In the genomic region with DNA sequence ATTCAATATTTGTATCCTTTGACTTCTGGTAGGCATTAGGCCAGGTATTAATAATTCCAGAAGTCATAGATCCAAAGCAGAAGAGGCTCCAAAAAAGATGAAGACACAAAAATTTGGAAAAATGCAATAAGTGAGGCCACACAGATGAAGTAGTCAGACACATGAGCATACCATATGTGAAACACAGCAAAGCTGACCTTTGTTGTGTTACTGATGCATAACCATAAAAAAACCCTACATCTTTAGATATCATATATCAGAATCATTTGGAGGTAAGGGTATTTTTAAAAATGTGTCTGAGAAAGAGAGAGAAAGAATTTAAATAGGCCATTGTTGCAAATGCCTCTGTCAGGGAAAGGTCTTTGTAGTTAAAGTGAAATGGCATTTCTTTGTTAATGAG, we compare ENCODE assay signal across 36 cellular contexts.
"Had no signal": no experiment of that assay in that cellular context is flagged by ENCODE, and none has a peak within 500 bp of the region (broad histone marks: within the 10 kb centered on the region; RNA-seq: fewer than 3 reads in every experiment).

No MANE protein-coding gene starts in this region.

- H3K27me3 Mint-ChIP-seq: activated CD4-positive, alpha-beta memory T cell treated with anti-CD3 and anti-CD28 coated beads, Interleukin-2, amount 10 ng/mL, durations not matched to agents 7 days and 5 days; activated CD4-positive, alpha-beta T cell treated with anti-CD3 and anti-CD28 coated beads for 36 hours; activated CD4-positive, alpha-beta T cell treated with anti-CD3 and anti-CD28 coated beads, Interleukin-2, amount 10 ng/mL, durations not matched to agents 7 days and 5 days; activated CD8-positive, alpha-beta memory T cell treated with anti-CD3 and anti-CD28 coated beads, Interleukin-2, amount 10 ng/mL, durations not matched to agents 7 days and 5 days; activated naive CD8-positive, alpha-beta T cell treated with anti-CD3 and anti-CD28 coated beads for 36 hours; activated T-cell treated with anti-CD3 and anti-CD28 coated beads, Interleukin-2, amount 50 U/mL, for 24 hours had no signal

- FAIRE-seq: astrocyte, TTC549 had no signal

- DNase-seq: activated CD4-positive, alpha-beta memory T cell treated with anti-CD3 and anti-CD28 coated beads, Interleukin-2, amount 10 ng/mL, durations not matched to agents 7 days and 5 days; activated CD4-positive, alpha-beta T cell treated with anti-CD3 and anti-CD28 coated beads for 1 hour; activated CD4-positive, alpha-beta T cell treated with anti-CD3 and anti-CD28 coated beads for 36 hours; activated CD4-positive, alpha-beta T cell treated with anti-CD3 and anti-CD28 coated beads for 48 hours; activated CD4-positive, alpha-beta T cell treated with anti-CD3 and anti-CD28 coated beads, Interleukin-2, amount 10 ng/mL, durations not matched to agents 7 days and 5 days; activated CD4-positive, alpha-beta T cell treated with anti-CD3 and anti-CD28 coated beads, Interleukin-2, amount 50 U/mL, for 48 hours; activated CD4-positive, CD25-positive, alpha-beta regulatory T cell; activated CD8-positive, alpha-beta memory T cell treated with anti-CD3 and anti-CD28 coated beads for 24 hours; activated CD8-positive, alpha-beta memory T cell treated with anti-CD3 and anti-CD28 coated beads, Interleukin-2, amount 10 ng/mL, durations not matched to agents 7 days and 5 days; activated CD8-positive, alpha-beta memory T cell treated with anti-CD3 and anti-CD28 coated beads, Interleukin-2, amount 50 U/mL, for 48 hours; activated CD8-positive, alpha-beta T cell treated with anti-CD3 and anti-CD28 coated beads, Interleukin-2, amount 10 ng/mL, durations not matched to agents 7 days and 5 days; activated effector memory CD4-positive, alpha-beta T cell treated with Interleukin-2 at 50 U/mL for 16 hours; activated gamma-delta T cell treated with Interleukin-2 at 50 U/mL for 16 hours; activated naive CD4-positive, alpha-beta T cell; activated naive CD4-positive, alpha-beta T cell treated with anti-CD3 and anti-CD28 coated beads for 36 hours; activated naive CD4-positive, alpha-beta T cell treated with anti-CD3 and anti-CD28 coated beads, Interleukin-2, amount 50 U/mL, for 16 hours; activated naive CD8-positive, alpha-beta T cell treated with anti-CD3 and anti-CD28 coated beads for 36 hours; activated T-cell treated with anti-CD3 and anti-CD28 coated beads, Interleukin-2, amount 50 U/mL, for 24 hours; activated T-cell treated with anti-CD3 and anti-CD28 coated beads, Interleukin-2, amount 50 U/mL, for 48 hours; adrenal gland; amygdala; aorta; body of pancreas; brain microvascular endothelial cell; central memory CD4-positive, alpha-beta T cell; SW 1271; T-helper 1 cell; T-helper 2 cell; T-helper 9 cell had no signal

- ATAC-seq: activated CD4-positive, alpha-beta T cell treated with anti-CD3 and anti-CD28 coated beads for 36 hours; activated CD4-positive, CD25-positive, alpha-beta regulatory T cell treated with anti-CD3 and anti-CD28 coated beads, Interleukin-2, amount 50 U/mL, for 24 hours; activated CD8-positive, alpha-beta memory T cell treated with anti-CD3 and anti-CD28 coated beads, Interleukin-2, amount 10 ng/mL, durations not matched to agents 7 days and 5 days; activated CD8-positive, alpha-beta T cell treated with anti-CD3 and anti-CD28 coated beads, Interleukin-2, amount 10 ng/mL, durations not matched to agents 7 days and 5 days; activated naive CD4-positive, alpha-beta T cell treated with anti-CD3 and anti-CD28 coated beads, Interleukin-2, amount 50 U/mL, for 72 hours; body of pancreas had no signal

- H3K27ac Mint-ChIP-seq: activated CD4-positive, alpha-beta memory T cell treated with anti-CD3 and anti-CD28 coated beads, Interleukin-2, amount 10 ng/mL, durations not matched to agents 7 days and 5 days; activated CD4-positive, alpha-beta T cell treated with anti-CD3 and anti-CD28 coated beads for 36 hours; activated CD4-positive, alpha-beta T cell treated with anti-CD3 and anti-CD28 coated beads, Interleukin-2, amount 10 ng/mL, durations not matched to agents 7 days and 5 days; activated CD8-positive, alpha-beta memory T cell treated with anti-CD3 and anti-CD28 coated beads, Interleukin-2, amount 10 ng/mL, durations not matched to agents 7 days and 5 days; activated CD8-positive, alpha-beta T cell treated with anti-CD3 and anti-CD28 coated beads, Interleukin-2, amount 10 ng/mL, durations not matched to agents 7 days and 5 days; activated naive CD4-positive, alpha-beta T cell treated with anti-CD3 and anti-CD28 coated beads for 36 hours; activated naive CD4-positive, alpha-beta T cell treated with anti-CD3 and anti-CD28 coated beads, Interleukin-2, amount 50 U/mL, for 72 hours; activated naive CD8-positive, alpha-beta T cell treated with anti-CD3 and anti-CD28 coated beads for 36 hours; activated T-cell treated with anti-CD3 and anti-CD28 coated beads, Interleukin-2, amount 50 U/mL, for 24 hours; activated T-helper 2 cell treated with anti-CD3 and anti-CD28 coated beads, Interferon-gamma antibody, Interleukin-2, Interleukin-4, amounts not matched to agents 10 μg/mL and 5 μg/mL and 100 μg/mL, durations not matched to agents 14 hours and 24 hours and 36 hours; T-helper 1 cell treated with Interleukin-12 subunit alpha and Interleukin-12 subunit beta and Interleukin-4 antibody, amounts not matched to agents 30 μg/mL and 1 μg/mL, for 36 hours; T-helper 2 cell treated with Interferon-gamma antibody and Interleukin-4, amounts not matched to agents 5 μg/mL and 100 μg/mL, for 36 hours had no signal

- H3K36me3 Mint-ChIP-seq: activated CD8-positive, alpha-beta memory T cell treated with anti-CD3 and anti-CD28 coated beads, Interleukin-2, amount 10 ng/mL, durations not matched to agents 7 days and 5 days; activated naive CD4-positive, alpha-beta T cell treated with anti-CD3 and anti-CD28 coated beads, Interleukin-2, amount 50 U/mL, for 72 hours had no signal

- H3K4me3 Mint-ChIP-seq: activated CD4-positive, alpha-beta memory T cell treated with anti-CD3 and anti-CD28 coated beads, Interleukin-2, amount 10 ng/mL, durations not matched to agents 7 days and 5 days; activated CD4-positive, alpha-beta T cell treated with anti-CD3 and anti-CD28 coated beads for 36 hours; activated CD4-positive, alpha-beta T cell treated with anti-CD3 and anti-CD28 coated beads, Interleukin-2, amount 10 ng/mL, durations not matched to agents 7 days and 5 days; activated CD8-positive, alpha-beta memory T cell treated with anti-CD3 and anti-CD28 coated beads, Interleukin-2, amount 10 ng/mL, durations not matched to agents 7 days and 5 days; activated CD8-positive, alpha-beta T cell treated with anti-CD3 and anti-CD28 coated beads, Interleukin-2, amount 10 ng/mL, durations not matched to agents 7 days and 5 days; activated naive CD4-positive, alpha-beta T cell treated with anti-CD3 and anti-CD28 coated beads for 36 hours; activated naive CD8-positive, alpha-beta T cell treated with anti-CD3 and anti-CD28 coated beads for 36 hours; activated T-cell treated with anti-CD3 and anti-CD28 coated beads, Interleukin-2, amount 50 U/mL, for 24 hours; T-helper 1 cell treated with Interleukin-12 subunit alpha and Interleukin-12 subunit beta and Interleukin-4 antibody, amounts not matched to agents 30 μg/mL and 1 μg/mL, for 36 hours; T-helper 2 cell treated with Interferon-gamma antibody and Interleukin-4, amounts not matched to agents 5 μg/mL and 100 μg/mL, for 36 hours had no signal

- H3K9me3 Mint-ChIP-seq: activated CD4-positive, alpha-beta memory T cell treated with anti-CD3 and anti-CD28 coated beads, Interleukin-2, amount 10 ng/mL, durations not matched to agents 7 days and 5 days; activated CD4-positive, alpha-beta T cell treated with anti-CD3 and anti-CD28 coated beads, Interleukin-2, amount 10 ng/mL, durations not matched to agents 7 days and 5 days; activated naive CD4-positive, alpha-beta T cell treated with anti-CD3 and anti-CD28 coated beads for 36 hours; activated naive CD8-positive, alpha-beta T cell treated with anti-CD3 and anti-CD28 coated beads for 36 hours; activated T-cell treated with anti-CD3 and anti-CD28 coated beads, Interleukin-2, amount 50 U/mL, for 24 hours; activated T-helper 2 cell treated with anti-CD3 and anti-CD28 coated beads, Interferon-gamma antibody, Interleukin-2, Interleukin-4, amounts not matched to agents 10 μg/mL and 5 μg/mL and 100 μg/mL, durations not matched to agents 14 hours and 24 hours and 36 hours; T-helper 1 cell treated with Interleukin-12 subunit alpha and Interleukin-12 subunit beta and Interleukin-4 antibody, amounts not matched to agents 30 μg/mL and 1 μg/mL, for 36 hours; T-helper 2 cell treated with Interferon-gamma antibody and Interleukin-4, amounts not matched to agents 5 μg/mL and 100 μg/mL, for 36 hours had no signal
